In genomic region chr3:140408252-140408651, GRCh38 we compare ENCODE assay signal across 19 cellular contexts.
DNase-seq lines count a peak whose midpoint lies in the region; TF ChIP-seq lines count a peak whose summit lies in the region.
"Had no signal": no experiment of that assay in that cellular context is flagged by ENCODE, and none has a peak within 500 bp of the region (broad histone marks: within the 10 kb centered on the region; RNA-seq: fewer than 3 reads in every experiment).

No MANE protein-coding gene starts in this region.

- peaks cover 4% of the 10 kb centered on the region for H3K4me1 Mint-ChIP-seq in osteocyte (ENCODE audit: unreplicated experiment)
- H3K4me1 Mint-ChIP-seq in activated T-helper 1 cell treated with anti-CD3 and anti-CD28 coated beads, Interleukin-12 subunit alpha, Interleukin-12 subunit beta, Interleukin-2, Interleukin-4 antibody, amounts not matched to agents 30 ng/mL and 10 ng/mL and 1 ng/mL, durations not matched to agents 14 hours and 24 hours and 36 hours (ENCODE audit: low read depth): no peaks in the 10 kb centered on the region

- CTCF ChIA-PET in GM10248 (lab: Yijun Ruan, JAX): interaction anchor here (0.7 to 1.7 kb wide), 2 partner anchors 8 to 13 kb away, joined by 3 to 5 read pairs; no protein-coding TSS in a partner anchor

- H2AFZ ChIP-seq in neuronal stem cell (ENCODE audit: low read length): no peak overlapping the region

- peaks cover 26% of the 10 kb centered on the region for H3K9me3 Mint-ChIP-seq in osteocyte (ENCODE audit: unreplicated experiment)
- no peaks in the 10 kb centered on the region for H3K9me3 Mint-ChIP-seq in activated T-helper 1 cell treated with anti-CD3 and anti-CD28 coated beads, Interleukin-12 subunit alpha, Interleukin-12 subunit beta, Interleukin-2, Interleukin-4 antibody, amounts not matched to agents 30 ng/mL and 10 ng/mL and 1 ng/mL, durations not matched to agents 14 hours and 24 hours and 36 hours

- H2BK120ac ChIP-seq in neuronal stem cell (ENCODE audit: low read depth, low read length): no peak overlapping the region

- H3K27ac ChIP-seq in esophagus muscularis mucosa (replicated peaks in 1 of 4) (no peak overlapping the region), neuronal stem cell (replicated peaks; ENCODE audit: low read length) (no peak overlapping the region)
- H3K27ac ChIP-seq: BLaER1 treated with 17β-estradiol and CSF1 and Interleukin-3, amounts not matched to agents 10 nM and 100 nM; C4-2B had no signal

- DNase-seq in Jurkat, Clone E6-1 (ENCODE audit: low read depth, low spot score): peak; percentile 24
- peak; percentile 5 for DNase-seq in NCI-H69 (lab: John Stamatoyannopoulos, UW)
- DNase-seq in esophagus muscularis mucosa (ENCODE audit: extremely low spot score): peak; percentile 64
- no peak for DNase-seq in neuronal stem cell (ENCODE audit: low spot score)
- no peak for DNase-seq in GM10248 (ENCODE audit: extremely low spot score)
- no peak for DNase-seq in osteocyte (ENCODE audit: extremely low spot score, unreplicated experiment)
- DNase-seq in activated T-helper 1 cell treated with anti-CD3 and anti-CD28 coated beads, Interleukin-12 subunit alpha, Interleukin-12 subunit beta, Interleukin-2, Interleukin-4 antibody, amounts not matched to agents 30 ng/mL and 10 ng/mL and 1 ng/mL, durations not matched to agents 14 hours and 24 hours and 36 hours (ENCODE audit: low spot score): no peak
- no peak for DNase-seq in stimulated activated CD4-positive, alpha-beta T cell treated with anti-CD3 and anti-CD28 coated beads, Interleukin-1b, Interleukin-23, amount 100 ng/mL, for 48 hours
- DNase-seq: 8988T; ACHN; Caco-2; Calu3; CD4-positive, alpha-beta T cell; CD8-positive, alpha-beta T cell; DMS79 treated with DMSO at 0.1 percent for 48 hours; GF-D8 had no signal

- WGBS in esophagus muscularis mucosa: 83% methylated on average over 3 of the region's 3 CpGs
- no CpG with 5 or more reads among the region's 3 CpGs for WGBS in neuronal stem cell (ENCODE audit: extremely low coverage in 2 of 2, insufficient read length in 2 of 2, insufficient replicate concordance in 1 of 2), 2 donors

- H3K27me3 ChIP-seq in esophagus muscularis mucosa (no peaks in the 10 kb centered on the region), neuronal stem cell (ENCODE audit: control insufficient read depth in 3 of 3, insufficient read depth in 3 of 3, low read depth in 1 of 3, low read length in 3 of 3) (no peaks in the 10 kb centered on the region)
- H3K27me3 ChIP-seq: BLaER1 treated with 17β-estradiol and CSF1 and Interleukin-3, amounts not matched to agents 10 nM and 100 nM had no signal

- intact Hi-C loops in esophagus muscularis mucosa (cut with DNase I): no loop called here
- intact Hi-C loops in activated T-helper 1 cell treated with anti-CD3 and anti-CD28 coated beads, Interleukin-12 subunit alpha, Interleukin-12 subunit beta, Interleukin-2, Interleukin-4 antibody, amounts not matched to agents 30 ng/mL and 10 ng/mL and 1 ng/mL, durations not matched to agents 14 hours and 24 hours and 36 hours (cut with micrococcal nuclease): no loop called here

- H3K9me3 ChIP-seq in esophagus muscularis mucosa (peaks cover 0 to 18% (median 7%) of the 10 kb centered on the region in 4 donors), neuronal stem cell (replicated peaks in 1 of 2; ENCODE audit: control insufficient read depth in 2 of 2, insufficient read depth in 1 of 2, low read depth in 1 of 2, low read length in 2 of 2) (peaks cover 0 to 4% of the 10 kb centered on the region in 2 donors)
- H3K9me3 ChIP-seq: Caco-2 had no signal

- H3K4me3 Mint-ChIP-seq in osteocyte (ENCODE audit: unreplicated experiment): no peak overlapping the region
- H3K4me3 Mint-ChIP-seq in activated T-helper 1 cell treated with anti-CD3 and anti-CD28 coated beads, Interleukin-12 subunit alpha, Interleukin-12 subunit beta, Interleukin-2, Interleukin-4 antibody, amounts not matched to agents 30 ng/mL and 10 ng/mL and 1 ng/mL, durations not matched to agents 14 hours and 24 hours and 36 hours: no peak overlapping the region
- H3K4me3 Mint-ChIP-seq: CD4-positive, alpha-beta T cell; CD8-positive, alpha-beta T cell had no signal

- H3K9ac ChIP-seq in neuronal stem cell (ENCODE audit: low read depth, low read length, poor library complexity): no peak overlapping the region
- H3K9ac ChIP-seq: BLaER1 treated with 17β-estradiol and CSF1 and Interleukin-3, amounts not matched to agents 10 nM and 100 nM had no signal

- no peaks in the 10 kb centered on the region for H3K79me1 ChIP-seq in neuronal stem cell (ENCODE audit: low read depth, low read length)

- H4K8ac ChIP-seq in neuronal stem cell (ENCODE audit: low read depth, low read length): no peak overlapping the region

- no peak overlapping the region for H3K4ac ChIP-seq in neuronal stem cell (ENCODE audit: low read length)

- POLR2A ChIA-PET in GM10248 (lab: Yijun Ruan, JAX): no interaction called here

- no peak overlapping the region for H2BK12ac ChIP-seq in neuronal stem cell (ENCODE audit: low read length)

- no peaks in the 10 kb centered on the region for H3K36me3 ChIP-seq in esophagus muscularis mucosa
- H3K36me3 ChIP-seq in neuronal stem cell (replicated peaks in 1 of 2; ENCODE audit: control insufficient read depth in 2 of 2, insufficient read depth in 2 of 2, low read length in 2 of 2): peaks cover 0 to 3% of the 10 kb centered on the region in 2 donors
- H3K36me3 ChIP-seq: BLaER1 treated with 17β-estradiol and CSF1 and Interleukin-3, amounts not matched to agents 10 nM and 100 nM had no signal

- no peak overlapping the region for H2BK5ac ChIP-seq in neuronal stem cell (ENCODE audit: low read length)

- no peak overlapping the region for H3K27ac Mint-ChIP-seq in osteocyte (ENCODE audit: unreplicated experiment)
- H3K27ac Mint-ChIP-seq in activated T-helper 1 cell treated with anti-CD3 and anti-CD28 coated beads, Interleukin-12 subunit alpha, Interleukin-12 subunit beta, Interleukin-2, Interleukin-4 antibody, amounts not matched to agents 30 ng/mL and 10 ng/mL and 1 ng/mL, durations not matched to agents 14 hours and 24 hours and 36 hours: no peak overlapping the region
- H3K27ac Mint-ChIP-seq: CD4-positive, alpha-beta T cell; CD8-positive, alpha-beta T cell had no signal

- no peak for TF ChIP-seq EP300 in esophagus muscularis mucosa (IDR thresholded peaks at IDR 0.05)

- no peaks in the 10 kb centered on the region for H3K4me1 ChIP-seq in esophagus muscularis mucosa
- H3K4me1 ChIP-seq in neuronal stem cell (ENCODE audit: control insufficient read depth in 2 of 2, insufficient read depth in 1 of 2, low read depth in 1 of 2, low read length in 2 of 2): peaks cover 0 to 3% of the 10 kb centered on the region in 2 donors
- H3K4me1 ChIP-seq: Caco-2 had no signal

- H3K27me3 Mint-ChIP-seq in osteocyte (ENCODE audit: unreplicated experiment): no peaks in the 10 kb centered on the region
- no peaks in the 10 kb centered on the region for H3K27me3 Mint-ChIP-seq in activated T-helper 1 cell treated with anti-CD3 and anti-CD28 coated beads, Interleukin-12 subunit alpha, Interleukin-12 subunit beta, Interleukin-2, Interleukin-4 antibody, amounts not matched to agents 30 ng/mL and 10 ng/mL and 1 ng/mL, durations not matched to agents 14 hours and 24 hours and 36 hours (ENCODE audit: insufficient read depth)

- no peak overlapping the region for H2AK5ac ChIP-seq in neuronal stem cell (ENCODE audit: low read depth, low read length)

- no peak overlapping the region for H3K4me3 ChIP-seq in Jurkat, Clone E6-1 (ENCODE audit: low read length)
- no peak overlapping the region for H3K4me3 ChIP-seq in esophagus muscularis mucosa
- no peak overlapping the region for H3K4me3 ChIP-seq in neuronal stem cell (ENCODE audit: low read length in 2 of 2)
- H3K4me3 ChIP-seq: BLaER1 treated with 17β-estradiol and CSF1 and Interleukin-3, amounts not matched to agents 10 nM and 100 nM; GM12878 had no signal

- no peak overlapping the region for H3K14ac ChIP-seq in neuronal stem cell (ENCODE audit: low read length)

- TF ChIP-seq POLR2A in esophagus muscularis mucosa (IDR thresholded peaks at IDR 0.05; ENCODE audit: low read depth): no peak

- no peak overlapping the region for H3K23ac ChIP-seq in neuronal stem cell (ENCODE audit: low read depth, low read length, poor library complexity)

- H3K4me2 ChIP-seq in neuronal stem cell (ENCODE audit: insufficient read depth, low read length, poor library complexity, severe bottlenecking): no peak overlapping the region
- H3K4me2 ChIP-seq: BLaER1 treated with 17β-estradiol and CSF1 and Interleukin-3, amounts not matched to agents 10 nM and 100 nM had no signal

- H4K91ac ChIP-seq in neuronal stem cell (ENCODE audit: low read depth, low read length, poor library complexity): no peak overlapping the region

- H3K18ac ChIP-seq in neuronal stem cell (ENCODE audit: low read length): peak overlapping the region; percentile 45

- TF ChIP-seq CTCF in esophagus muscularis mucosa (IDR thresholded peaks at IDR 0.05) (no peak), GM10248 (IDR thresholded peaks at IDR 0.05; ENCODE audit: control extremely low read depth, extremely low read depth, low read depth, missing control alignments) (no peak), osteocyte (IDR thresholded peaks at IDR 0.05) (no peak)

- no peak overlapping the region for H2BK15ac ChIP-seq in neuronal stem cell (ENCODE audit: low read length)

- peaks cover 43% of the 10 kb centered on the region for H3K36me3 Mint-ChIP-seq in osteocyte (ENCODE audit: unreplicated experiment)
- H3K36me3 Mint-ChIP-seq in activated T-helper 1 cell treated with anti-CD3 and anti-CD28 coated beads, Interleukin-12 subunit alpha, Interleukin-12 subunit beta, Interleukin-2, Interleukin-4 antibody, amounts not matched to agents 30 ng/mL and 10 ng/mL and 1 ng/mL, durations not matched to agents 14 hours and 24 hours and 36 hours (ENCODE audit: low read depth): no peaks in the 10 kb centered on the region
- H3K36me3 Mint-ChIP-seq: CD8-positive, alpha-beta T cell had no signal

Comparison
In these comparisons a context has a peak if more than half of its experiments do, and no peak if none do; other contexts are left out.
1. DNase-seq: peak in Jurkat, Clone E6-1 (single experiment), NCI-H69 (single experiment) and esophagus muscularis mucosa (single experiment); none in neuronal stem cell (single experiment), GM10248 (single experiment), osteocyte (single experiment), activated T-helper 1 cell treated with anti-CD3 and anti-CD28 coated beads, Interleukin-12 subunit alpha, Interleukin-12 subunit beta, Interleukin-2, Interleukin-4 antibody, amounts not matched to agents 30 ng/mL and 10 ng/mL and 1 ng/mL, durations not matched to agents 14 hours and 24 hours and 36 hours (single experiment) and stimulated activated CD4-positive, alpha-beta T cell treated with anti-CD3 and anti-CD28 coated beads, Interleukin-1b, Interleukin-23, amount 100 ng/mL, for 48 hours (single experiment).